ENCODE assay signal across 14 cellular contexts in the genomic region with DNA sequence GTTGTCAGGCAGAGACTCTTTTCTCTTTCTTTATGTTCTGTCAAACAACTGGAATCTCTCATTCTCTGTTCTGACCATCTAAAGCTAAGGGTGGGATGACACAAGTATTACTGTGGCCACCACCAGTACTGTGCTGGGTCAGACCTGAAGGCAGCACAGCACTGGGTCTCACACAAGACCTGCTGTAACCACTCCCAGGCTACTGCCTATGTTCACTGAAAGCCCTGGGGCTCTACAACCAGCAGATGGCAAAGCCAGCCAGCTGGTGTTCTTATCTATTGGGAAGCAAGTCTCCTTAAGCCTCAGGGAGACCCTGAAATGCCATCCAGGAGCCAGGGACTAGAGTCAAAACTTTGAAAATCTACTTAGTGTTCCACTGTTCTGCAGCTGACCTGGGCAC.
A peak's percentile ranks its signal among the peaks of the same experiment; 100 is the strongest.
DNase-seq lines count a peak whose midpoint lies in the region; ATAC-seq and TF ChIP-seq lines count a peak whose summit lies in the region.
"Had no signal": no experiment of that assay in that cellular context is flagged by ENCODE, and none has a peak within 500 bp of the region (broad histone marks: within the 10 kb centered on the region; RNA-seq: fewer than 3 reads in every experiment).

No MANE protein-coding gene starts in this region.

- H3K27ac ChIP-seq in heart right ventricle: no peak overlapping the region
- no peak overlapping the region for H3K27ac ChIP-seq in WERI-Rb-1
- no peak overlapping the region for H3K27ac ChIP-seq in upper lobe of right lung
- H3K27ac ChIP-seq: A549 had no signal

- intact Hi-C loops in Right ventricle myocardium inferior (cut with DNase I): no loop called here
- intact Hi-C loops in heart right ventricle (cut with DNase I): no loop called here
- intact Hi-C loops in upper lobe of right lung (cut with DNase I): no loop called here

- H3K4me3 ChIP-seq in heart right ventricle (no peak overlapping the region), WERI-Rb-1 (ENCODE audit: low read depth, low read length) (no peak overlapping the region), upper lobe of right lung (no peak overlapping the region)
- H3K4me3 ChIP-seq: A549 had no signal

- H3K4me1 ChIP-seq in heart right ventricle (no peaks in the 10 kb centered on the region), upper lobe of right lung (no peaks in the 10 kb centered on the region)
- H3K4me1 ChIP-seq: A549 had no signal

- TF ChIP-seq CTCF in heart right ventricle (IDR thresholded peaks at IDR 0.05) (no peak), WERI-Rb-1 (IDR thresholded peaks at IDR 0.05; ENCODE audit: low read depth, low read length) (peak; percentile 13; the same call in 1 of the 2 replicates), upper lobe of right lung (IDR thresholded peaks at IDR 0.05) (no peak)

- H3K36me3 ChIP-seq in heart right ventricle: no peaks in the 10 kb centered on the region
- H3K36me3 ChIP-seq in WERI-Rb-1: no peaks in the 10 kb centered on the region
- H3K36me3 ChIP-seq in upper lobe of right lung: no peaks in the 10 kb centered on the region

- H3K9me3 ChIP-seq in heart right ventricle: no peaks in the 10 kb centered on the region
- no peaks in the 10 kb centered on the region for H3K9me3 ChIP-seq in WERI-Rb-1 (ENCODE audit: severe bottlenecking)
- no peaks in the 10 kb centered on the region for H3K9me3 ChIP-seq in upper lobe of right lung
- H3K9me3 ChIP-seq: A549 had no signal

- DNase-seq in Right ventricle myocardium inferior (ENCODE audit: missing footprints): peak; percentile 42
- DNase-seq in heart right ventricle: no peak
- DNase-seq in WERI-Rb-1: peak; percentile 57
- DNase-seq in islet precursor cell: peak; percentile 53
- DNase-seq in upper lobe of right lung: no peak
- no peak for DNase-seq in ecto neural progenitor cell (ENCODE audit: low spot score)
- DNase-seq: CD8-positive, alpha-beta T cell; COR-L47; DMS79 treated with DMSO at 0.1 percent for 48 hours; EL; HCEC 1CT; HFFc6 had no signal

- ATAC-seq in Right ventricle myocardium inferior (no peak), heart right ventricle (no peak), upper lobe of right lung (peak; percentile 10), GM19463 (IDR thresholded peaks at IDR 0.05; ENCODE audit: unreplicated experiment) (no peak)
- ATAC-seq: A549; CD8-positive, alpha-beta T cell had no signal

- H3K27me3 ChIP-seq in heart right ventricle (no peaks in the 10 kb centered on the region), WERI-Rb-1 (ENCODE audit: insufficient read depth, low read depth, severe bottlenecking) (no peaks in the 10 kb centered on the region), upper lobe of right lung (no peaks in the 10 kb centered on the region)

Comparison
In these comparisons a context has a peak if more than half of its experiments do, and no peak if none do; other contexts are left out.
1. DNase-seq: peak in Right ventricle myocardium inferior (single experiment), WERI-Rb-1 (single experiment) and islet precursor cell (single experiment); none in heart right ventricle (0 of 2), upper lobe of right lung (single experiment) and ecto neural progenitor cell (single experiment).